In genomic region chr22:50346415-50346945, GRCh38 we compare ENCODE assay signal across 2 cellular contexts.
TF ChIP-seq lines count a peak whose summit lies in the region.

No MANE protein-coding gene starts in this region.

TF ChIP-seq in HEK293, 187 proteins besides CTCF, POLR2A, EP300 and RAD21:
- no peak for TF ChIP-seq ZNF157 (tag by site-specific recombination; IDR thresholded peaks at IDR 0.05)
- no peak for TF ChIP-seq ZNF529 (tag by site-specific recombination; IDR thresholded peaks at IDR 0.05; ENCODE audit: insufficient replicate concordance)
- TF ChIP-seq ZNF2 (tag by site-specific recombination; IDR thresholded peaks at IDR 0.05), result no peak
- no peak for TF ChIP-seq ZNF521 (tag by site-specific recombination; IDR thresholded peaks at IDR 0.05)
- TF ChIP-seq ZNF585B (tag by site-specific recombination; IDR thresholded peaks at IDR 0.05), result no peak
- TF ChIP-seq PATZ1 (tag by site-specific recombination; IDR thresholded peaks at IDR 0.05), result peak; percentile 68; the same call in 1 of the 2 replicates
- peak; percentile 77 for TF ChIP-seq ZBTB10 (tag by site-specific recombination; IDR thresholded peaks at IDR 0.05)
- no peak for TF ChIP-seq BCL11B (tag by site-specific recombination; IDR thresholded peaks at IDR 0.05; ENCODE audit: low read depth)
- peak; percentile 34; the same call in 1 of the 2 replicates for TF ChIP-seq GLIS2 (tag by site-specific recombination; IDR thresholded peaks at IDR 0.05)
- peak; percentile 70 for TF ChIP-seq GLIS1 (tag by site-specific recombination; IDR thresholded peaks at IDR 0.05)
TF ChIP-seq in HEK293: peak in this region for 4.

TF ChIP-seq in K562, 482 proteins besides CTCF, POLR2A, EP300 and RAD21:
- TF ChIP-seq, protein P1, sequence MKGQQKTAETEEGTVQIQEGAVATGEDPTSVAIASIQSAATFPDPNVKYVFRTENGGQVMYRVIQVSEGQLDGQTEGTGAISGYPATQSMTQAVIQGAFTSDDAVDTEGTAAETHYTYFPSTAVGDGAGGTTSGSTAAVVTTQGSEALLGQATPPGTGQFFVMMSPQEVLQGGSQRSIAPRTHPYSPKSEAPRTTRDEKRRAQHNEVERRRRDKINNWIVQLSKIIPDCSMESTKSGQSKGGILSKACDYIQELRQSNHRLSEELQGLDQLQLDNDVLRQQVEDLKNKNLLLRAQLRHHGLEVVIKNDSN (CRISPR knock-in tag; IDR thresholded peaks at IDR 0.05), result no peak
- TF ChIP-seq NR2F6 (CRISPR knock-in tag; IDR thresholded peaks at IDR 0.05) (no peak), MAFG (tag; conservative IDR thresholded peaks at IDR 0.05) (no peak), NELFE (IDR thresholded peaks at IDR 0.05; ENCODE audit: insufficient read depth, insufficient read length) (no peak), MEF2D (tag; conservative IDR thresholded peaks at IDR 0.05; ENCODE audit: low read depth) (no peak), ZKSCAN3 (CRISPR knock-in tag; IDR thresholded peaks at IDR 0.05) (no peak), ZNF134 (CRISPR knock-in tag; conservative IDR thresholded peaks at IDR 0.05) (no peak), FOXM1 (IDR thresholded peaks at IDR 0.05; ENCODE audit: low read depth) (no peak), FOXM1 (CRISPR knock-in tag; IDR thresholded peaks at IDR 0.05; ENCODE audit: low read depth) (no peak), ZSCAN29 (IDR thresholded peaks at IDR 0.05) (no peak), KDM2B (CRISPR knock-in tag; IDR thresholded peaks at IDR 0.05) (no peak), HDGF (IDR thresholded peaks at IDR 0.05) (no peak), ZBTB7A (IDR thresholded peaks at IDR 0.05; ENCODE audit: borderline replicate concordance, control insufficient read depth, low read depth, low read length) (no peak), PBX2 (CRISPR knock-in tag; IDR thresholded peaks at IDR 0.05; ENCODE audit: low read depth) (no peak), PBX2 (tag; conservative IDR thresholded peaks at IDR 0.05; ENCODE audit: low read depth) (no peak), E2F8 (IDR thresholded peaks at IDR 0.05; ENCODE audit: low read depth, partially characterized antibody) (no peak), ZC3H8 (IDR thresholded peaks at IDR 0.05) (no peak), THRAP3 (IDR thresholded peaks at IDR 0.05; ENCODE audit: borderline replicate concordance) (no peak)
TF ChIP-seq in K562: peak in this region for 0.
